ENCODE assay signal across 8 cellular contexts in genomic region chr4:164383187-164384181, GRCh38.
DNase-seq lines count a peak whose midpoint lies in the region; ATAC-seq, FAIRE-seq and TF ChIP-seq lines count a peak whose summit lies in the region.

No MANE protein-coding gene starts in this region.

- H3K27ac Mint-ChIP-seq in activated CD4-positive, alpha-beta T cell treated with anti-CD3 and anti-CD28 coated beads, Interleukin-2, amount 10 ng/mL, durations not matched to agents 7 days and 5 days = no peak overlapping the region

- no peaks in the 10 kb centered on the region for H3K4me1 ChIP-seq in prostate gland (replicated peaks)

- intact Hi-C loops in head of caudate nucleus (cut with DNase I) = loop anchor here (5.0 to 10.0 kb wide), 2 partner anchors 131 to 829 kb away; no protein-coding TSS in a partner anchor
- intact Hi-C loops in prostate gland (cut with DNase I) = no loop called here

- WGBS in prostate gland = under 1% methylated on average over 68 of the region's 76 CpGs

- peak in 2 of 4 experiments; percentile 3 to 11 for TF ChIP-seq CTCF in prostate gland (IDR thresholded peaks at IDR 0.05)

- POLR2A ChIA-PET in activated CD4-positive, alpha-beta T cell treated with anti-CD3 and anti-CD28 coated beads, Interleukin-2, amount 10 ng/mL, durations not matched to agents 7 days and 5 days (lab: Charles Lee) = no interaction called here

- no peak for ATAC-seq in HG03196 (IDR thresholded peaks at IDR 0.05; ENCODE audit: unreplicated experiment)

- no peak overlapping the region for H3K4me3 Mint-ChIP-seq in activated CD4-positive, alpha-beta T cell treated with anti-CD3 and anti-CD28 coated beads, Interleukin-2, amount 10 ng/mL, durations not matched to agents 7 days and 5 days

- CTCF ChIA-PET in activated CD4-positive, alpha-beta T cell treated with anti-CD3 and anti-CD28 coated beads, Interleukin-2, amount 10 ng/mL, durations not matched to agents 7 days and 5 days (lab: Charles Lee) = no interaction called here

- no peaks in the 10 kb centered on the region for H3K9me3 ChIP-seq in prostate gland

- H3K36me3 Mint-ChIP-seq in activated CD4-positive, alpha-beta T cell treated with anti-CD3 and anti-CD28 coated beads, Interleukin-2, amount 10 ng/mL, durations not matched to agents 7 days and 5 days (ENCODE audit: low read depth) = no peaks in the 10 kb centered on the region

- peak overlapping the region; percentile 14 to 21 for H3K4me3 ChIP-seq in prostate gland

- TF ChIP-seq POLR2A in H54 (IDR thresholded peaks at IDR 0.05; ENCODE audit: low read depth, low read length) (no peak), prostate gland (IDR thresholded peaks at IDR 0.05) (no peak)

- peaks cover 36% of the 10 kb centered on the region for H3K27me3 Mint-ChIP-seq in activated CD4-positive, alpha-beta T cell treated with anti-CD3 and anti-CD28 coated beads, Interleukin-2, amount 10 ng/mL, durations not matched to agents 7 days and 5 days

- DNase-seq in H54 (ENCODE audit: insufficient read length, low spot score) = peak; percentile 40
- DNase-seq in SK-N-DZ (ENCODE audit: low spot score) = peak; percentile 18
- peak; percentile 83 to 98 (median 94) for DNase-seq in head of caudate nucleus
- peak; percentile 4 for DNase-seq in prostate gland (ENCODE audit: low spot score)
- no peak for DNase-seq in effector CD4-positive, alpha-beta T cell
- no peak for DNase-seq in activated CD4-positive, alpha-beta T cell treated with anti-CD3 and anti-CD28 coated beads, Interleukin-2, amount 10 ng/mL, durations not matched to agents 7 days and 5 days
- DNase-seq in SW 1271 (lab: John Stamatoyannopoulos, UW) = no peak

- no peaks in the 10 kb centered on the region for H3K4me1 Mint-ChIP-seq in activated CD4-positive, alpha-beta T cell treated with anti-CD3 and anti-CD28 coated beads, Interleukin-2, amount 10 ng/mL, durations not matched to agents 7 days and 5 days

- no peaks in the 10 kb centered on the region for H3K9me3 Mint-ChIP-seq in activated CD4-positive, alpha-beta T cell treated with anti-CD3 and anti-CD28 coated beads, Interleukin-2, amount 10 ng/mL, durations not matched to agents 7 days and 5 days

- no peak for FAIRE-seq in H54 (lab: Jason Lieb, UNC)

- H3K27me3 ChIP-seq in prostate gland (replicated peaks; ENCODE audit: insufficient read depth) = peaks cover 2% of the 10 kb centered on the region

- no peak overlapping the region for H3K27ac ChIP-seq in prostate gland

- no peaks in the 10 kb centered on the region for H3K36me3 ChIP-seq in prostate gland

Comparison
In these comparisons a context has a peak if more than half of its experiments do, and no peak if none do; other contexts are left out.
1. DNase-seq: peak in H54 (single experiment), SK-N-DZ (single experiment), head of caudate nucleus (42 of 42) and prostate gland (single experiment); none in effector CD4-positive, alpha-beta T cell (single experiment), activated CD4-positive, alpha-beta T cell treated with anti-CD3 and anti-CD28 coated beads, Interleukin-2, amount 10 ng/mL, durations not matched to agents 7 days and 5 days (single experiment) and SW 1271 (0 of 2).